In genomic region chr1:4702464-4702863, GRCh38 we compare ENCODE assay signal across 27 cellular contexts. TPM values are rescaled to one million over a fixed set of nuclear protein-coding genes. Genes with fewer than 3 reads are reported as not detected.
"Had no signal": no experiment of that assay in that cellular context is flagged by ENCODE, and none has a peak within 500 bp of the region (broad histone marks: within the 10 kb centered on the region; RNA-seq: fewer than 3 reads in every experiment).

No MANE protein-coding gene starts in this region.

- H3K9ac ChIP-seq: SK-N-SH had no signal

- H3K4me3 ChIP-seq: MG63, SJCRH30 had no signal

- H3K27ac ChIP-seq: SJCRH30, VCaP had no signal

- H3K4me2 ChIP-seq: SK-N-SH had no signal

- H3K4me1 Mint-ChIP-seq: activated CD8-positive, alpha-beta memory T cell treated with anti-CD3 and anti-CD28 coated beads, Interleukin-2, amount 10 ng/mL, durations not matched to agents 7 days and 5 days; activated naive CD8-positive, alpha-beta T cell treated with anti-CD3 and anti-CD28 coated beads, Interleukin-2, amount 50 U/mL, for 24 hours had no signal

- H3K27me3 Mint-ChIP-seq: activated CD8-positive, alpha-beta memory T cell treated with anti-CD3 and anti-CD28 coated beads, Interleukin-2, amount 10 ng/mL, durations not matched to agents 7 days and 5 days had no signal

- H3K4me1 ChIP-seq: SJCRH30 had no signal

- H3K27ac Mint-ChIP-seq: activated CD8-positive, alpha-beta memory T cell treated with anti-CD3 and anti-CD28 coated beads, Interleukin-2, amount 10 ng/mL, durations not matched to agents 7 days and 5 days; activated naive CD4-positive, alpha-beta T cell treated with anti-CD3 and anti-CD28 coated beads, Interleukin-2, amount 50 U/mL, for 72 hours; activated naive CD8-positive, alpha-beta T cell treated with anti-CD3 and anti-CD28 coated beads, Interleukin-2, amount 50 U/mL, for 24 hours; activated T-cell treated with anti-CD3 and anti-CD28 coated beads, Interleukin-2, amount 50 U/mL, for 24 hours had no signal

- H3K9me3 Mint-ChIP-seq: activated naive CD4-positive, alpha-beta T cell treated with anti-CD3 and anti-CD28 coated beads, Interleukin-2, amount 50 U/mL, for 72 hours; activated naive CD8-positive, alpha-beta T cell treated with anti-CD3 and anti-CD28 coated beads, Interleukin-2, amount 50 U/mL, for 24 hours; activated T-cell treated with anti-CD3 and anti-CD28 coated beads, Interleukin-2, amount 50 U/mL, for 24 hours had no signal

- H3K36me3 Mint-ChIP-seq: activated CD8-positive, alpha-beta memory T cell treated with anti-CD3 and anti-CD28 coated beads, Interleukin-2, amount 10 ng/mL, durations not matched to agents 7 days and 5 days; activated naive CD4-positive, alpha-beta T cell treated with anti-CD3 and anti-CD28 coated beads, Interleukin-2, amount 50 U/mL, for 72 hours had no signal

- H3K27me3 ChIP-seq: MG63 had no signal

- ATAC-seq: activated CD8-positive, alpha-beta memory T cell treated with anti-CD3 and anti-CD28 coated beads, Interleukin-2, amount 10 ng/mL, durations not matched to agents 7 days and 5 days; activated naive CD4-positive, alpha-beta T cell treated with anti-CD3 and anti-CD28 coated beads, Interleukin-2, amount 50 U/mL, for 72 hours; activated naive CD8-positive, alpha-beta T cell treated with anti-CD3 and anti-CD28 coated beads, Interleukin-2, amount 50 U/mL, for 24 hours had no signal

- DNase-seq: activated CD4-positive, alpha-beta T cell treated with anti-CD3 and anti-CD28 coated beads, Interleukin-2, amount 50 U/mL, for 4 hours; activated CD4-positive, CD25-positive, alpha-beta regulatory T cell; activated CD8-positive, alpha-beta memory T cell treated with anti-CD3 and anti-CD28 coated beads, Interleukin-2, amount 10 ng/mL, durations not matched to agents 7 days and 5 days; activated effector memory CD4-positive, alpha-beta T cell treated with anti-CD3 and anti-CD28 coated beads, Interleukin-2, amount 50 U/mL, for 16 hours; activated naive CD4-positive, alpha-beta T cell treated with Interleukin-2 at 50 U/mL for 16 hours; activated naive CD8-positive, alpha-beta T cell treated with anti-CD3 and anti-CD28 coated beads, Interleukin-2, amount 50 U/mL, for 24 hours; activated T-cell treated with anti-CD3 and anti-CD28 coated beads, Interleukin-2, amount 50 U/mL, for 24 hours; amniotic stem cell; central memory CD4-positive, alpha-beta T cell; MG63; MV-4-11; NCI-H1092 treated with DMSO at 0.1 percent for 48 hours; NCI-H1417 treated with DMSO at 0.1 percent for 48 hours; NCI-H1694; NCI-H2029; NCI-H2107; NCI-H2171 treated with DMSO at 0.1 percent for 48 hours; NCI-H226; NCI-H526 treated with DMSO at 0.1 percent for 48 hours; NCI-H82; Right ventricle myocardium superior; SJCRH30; T-helper 1 cell had no signal

- H3K36me3 ChIP-seq: MG63, SJCRH30 had no signal

- H3K4me3 Mint-ChIP-seq: activated CD8-positive, alpha-beta memory T cell treated with anti-CD3 and anti-CD28 coated beads, Interleukin-2, amount 10 ng/mL, durations not matched to agents 7 days and 5 days; activated naive CD8-positive, alpha-beta T cell treated with anti-CD3 and anti-CD28 coated beads, Interleukin-2, amount 50 U/mL, for 24 hours; activated T-cell treated with anti-CD3 and anti-CD28 coated beads, Interleukin-2, amount 50 U/mL, for 24 hours had no signal

- H3K9me3 ChIP-seq: MG63, SJCRH30, SK-N-SH had no signal

RNA-seq across cellular contexts. Expression of gene AJAP1, which starts 48.1 kb away (rescaled TPM):
- total RNA-seq: activated CD8-positive, alpha-beta memory T cell treated with anti-CD3 and anti-CD28 coated beads, Interleukin-2, amount 10 ng/mL, durations not matched to agents 7 days and 5 days; OCI-LY7; SJCRH30 had no signal
- polyA plus RNA-seq: SK-N-SH had no signal
